Comparison of ENCODE assay signal across 26 cellular contexts in genomic region chr9:90612957-90613356, GRCh38. TPM values are rescaled to one million over a fixed set of nuclear protein-coding genes. Genes with fewer than 3 reads are reported as not detected.
"Had no signal": no experiment of that assay in that cellular context is flagged by ENCODE, and none has a peak within 500 bp of the region (broad histone marks: within the 10 kb centered on the region; RNA-seq: fewer than 3 reads in every experiment).

No MANE protein-coding gene starts in this region.

- H3K9me3 Mint-ChIP-seq: dendritic cell treated with granulocyte-macrophage colony-stimulating factor and Interleukin-4, amounts not matched to agents 40 ng/mL and 50 ng/mL, for 4 days; nephron; stimulated activated effector memory CD8-positive, alpha-beta T cell treated with anti-CD3 and anti-CD28 coated beads, Interleukin-12 subunit alpha, Interleukin-12 subunit beta, amount 100 ng/mL, for 72 hours; type B pancreatic cell had no signal

- H3K4me3 Mint-ChIP-seq: dendritic cell treated with granulocyte-macrophage colony-stimulating factor and Interleukin-4, amounts not matched to agents 40 ng/mL and 50 ng/mL, for 4 days; naive thymus-derived CD4-positive, alpha-beta T cell; nephron; neural progenitor cell; stimulated activated effector memory CD8-positive, alpha-beta T cell treated with anti-CD3 and anti-CD28 coated beads, Interleukin-12 subunit alpha, Interleukin-12 subunit beta, amount 100 ng/mL, for 72 hours; type B pancreatic cell had no signal

- H3K4me1 Mint-ChIP-seq: nephron; stimulated activated effector memory CD8-positive, alpha-beta T cell treated with anti-CD3 and anti-CD28 coated beads, Interleukin-12 subunit alpha, Interleukin-12 subunit beta, amount 100 ng/mL, for 72 hours had no signal

- H3K36me3 Mint-ChIP-seq: naive thymus-derived CD4-positive, alpha-beta T cell; neural progenitor cell; stimulated activated effector memory CD8-positive, alpha-beta T cell treated with anti-CD3 and anti-CD28 coated beads, Interleukin-12 subunit alpha, Interleukin-12 subunit beta, amount 100 ng/mL, for 72 hours; type B pancreatic cell had no signal

- ATAC-seq: foreskin keratinocyte; gastroesophageal sphincter; heart left ventricle; left lobe of liver; naive thymus-derived CD4-positive, alpha-beta T cell; psoas muscle; right cardiac atrium; stimulated activated effector memory CD8-positive, alpha-beta T cell treated with anti-CD3 and anti-CD28 coated beads, Interleukin-12 subunit alpha, Interleukin-12 subunit beta, amount 100 ng/mL, for 72 hours had no signal

- DNase-seq: effector memory CD4-positive, alpha-beta T cell; foreskin keratinocyte; heart left ventricle; kidney; mesendoderm; midbrain; naive thymus-derived CD4-positive, alpha-beta T cell; psoas muscle; right cardiac atrium; sigmoid colon; stimulated activated CD4-positive, alpha-beta T cell treated with anti-CD3 and anti-CD28 coated beads, Interleukin-2, amount 100 ng/mL, for 24 hours; stimulated activated CD4-positive, alpha-beta T cell treated with anti-CD3 and anti-CD28 coated beads, Interleukin-4, amount 100 ng/mL, for 24 hours; stimulated activated naive CD4-positive, alpha-beta T cell treated with Interleukin-2 at 50 U/mL for 16 hours; stomach; testis; tibial artery had no signal

- H3K27me3 Mint-ChIP-seq: type B pancreatic cell had no signal

- H3K27ac ChIP-seq: esophagus muscularis mucosa, foreskin keratinocyte, gastroesophageal sphincter, heart left ventricle, hepatocyte, neural progenitor cell, psoas muscle, sigmoid colon, stomach, testis, tibial artery had no signal

- H3K27ac Mint-ChIP-seq: dendritic cell treated with granulocyte-macrophage colony-stimulating factor and Interleukin-4, amounts not matched to agents 40 ng/mL and 50 ng/mL, for 4 days; naive thymus-derived CD4-positive, alpha-beta T cell; nephron; neural progenitor cell; stimulated activated effector memory CD8-positive, alpha-beta T cell treated with anti-CD3 and anti-CD28 coated beads, Interleukin-12 subunit alpha, Interleukin-12 subunit beta, amount 100 ng/mL, for 72 hours; type B pancreatic cell had no signal

RNA-seq across cellular contexts. Expression of gene DIRAS2, which starts 29.7 kb away (rescaled TPM):
- total RNA-seq: endothelial cell of umbilical vein; foreskin keratinocyte; gastroesophageal sphincter; naive thymus-derived CD4-positive, alpha-beta T cell; right cardiac atrium had no signal
